ENCODE assay signal across 20 cellular contexts in the genomic region with DNA sequence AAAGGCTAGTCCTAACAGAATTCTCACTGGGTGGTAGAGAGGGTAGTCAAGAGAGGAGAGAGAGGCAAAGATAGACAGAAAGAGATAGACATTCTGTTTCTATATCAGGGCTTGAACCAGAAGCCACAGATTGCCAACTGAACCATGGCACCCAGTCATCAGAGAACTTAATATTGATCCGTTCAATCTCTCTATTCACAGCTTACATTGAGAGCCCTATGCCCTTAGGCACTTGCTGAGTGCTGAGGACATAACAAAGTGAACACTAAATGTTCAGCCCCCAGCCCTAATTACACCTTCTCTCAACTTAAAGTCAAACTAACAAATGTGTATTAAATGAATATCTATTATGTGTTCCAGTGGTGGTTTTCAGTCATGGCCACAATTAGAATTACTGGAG.
A peak's percentile ranks its signal among the peaks of the same experiment; 100 is the strongest.
DNase-seq lines count a peak whose midpoint lies in the region; ATAC-seq and TF ChIP-seq lines count a peak whose summit lies in the region.
"Had no signal": no experiment of that assay in that cellular context is flagged by ENCODE, and none has a peak within 500 bp of the region (broad histone marks: within the 10 kb centered on the region; RNA-seq: fewer than 3 reads in every experiment).

No MANE protein-coding gene starts in this region.

- no peak for TF ChIP-seq CTCF in GM23338 (conservative IDR thresholded peaks at IDR 0.05; ENCODE audit: low read depth in 2 of 2)

- H3K27me3 Mint-ChIP-seq in GM23338 (ENCODE audit: insufficient read depth, low read depth, poor library complexity), result no peaks in the 10 kb centered on the region
- H3K27me3 Mint-ChIP-seq: CD4-positive, alpha-beta memory T cell had no signal

- ATAC-seq in GM23338 (no peak), left lobe of liver (peak; percentile 71), GM21381 (IDR thresholded peaks at IDR 0.05; ENCODE audit: unreplicated experiment) (no peak), HG03025 (IDR thresholded peaks at IDR 0.05; ENCODE audit: low FRiP score, unreplicated experiment) (no peak)
- ATAC-seq: GM12878 had no signal

- no peak overlapping the region for H3K4me3 ChIP-seq in GM23338
- H3K4me3 ChIP-seq: GM12878 had no signal

- no peaks in the 10 kb centered on the region for H3F3A ChIP-seq in GM23338 (replicated peaks; ENCODE audit: low read depth)

- no peak overlapping the region for H3K4me3 Mint-ChIP-seq in GM23338
- H3K4me3 Mint-ChIP-seq: CD4-positive, alpha-beta memory T cell had no signal

- H3K4me1 Mint-ChIP-seq in GM23338, result peaks cover 14% of the 10 kb centered on the region
- H3K4me1 Mint-ChIP-seq: CD4-positive, alpha-beta memory T cell had no signal

- 0 out of 2 replicates have a peak overlapping the region, but pooled peaks have one; percentile 13 for H3K27ac Mint-ChIP-seq in GM23338
- H3K27ac Mint-ChIP-seq: CD4-positive, alpha-beta memory T cell had no signal

- no peak for DNase-seq in GM23338 (ENCODE audit: low spot score)
- DNase-seq in NCI-H146 (lab: John Stamatoyannopoulos, UW), result peak; percentile 44
- peak; percentile 24 for DNase-seq in NCI-H345 treated with DMSO at 0.1 percent for 48 hours (lab: John Stamatoyannopoulos, UW; ENCODE audit: unreplicated experiment)
- DNase-seq in left lobe of liver (ENCODE audit: low spot score), result no peak
- no peak for DNase-seq in occipital lobe (lab: John Stamatoyannopoulos, UW)
- no peak for DNase-seq in stimulated activated CD4-positive, alpha-beta T cell treated with anti-CD3 and anti-CD28 coated beads, Interleukin-15, amount 100 ng/mL, for 24 hours
- DNase-seq: 8988T; C1 segment of cervical spinal cord; Caco-2; CD4-positive, alpha-beta memory T cell; DMS 273 treated with DMSO at 0.1 percent for 48 hours; DMS79; EL; GDM1; GOT3; H7; HCEC 1CT had no signal

- H2AFZ ChIP-seq in GM23338, result no peak overlapping the region

- H3K36me3 Mint-ChIP-seq in GM23338 (ENCODE audit: low read depth), result peaks cover 20% of the 10 kb centered on the region

- no peak overlapping the region for H3K27ac ChIP-seq in GM23338 (ENCODE audit: low read depth)

- no peaks in the 10 kb centered on the region for H3K36me3 ChIP-seq in GM23338 (ENCODE audit: insufficient read depth)

- no peaks in the 10 kb centered on the region for H3K27me3 ChIP-seq in GM23338 (ENCODE audit: insufficient read depth)

- peaks cover 20% of the 10 kb centered on the region for H3K9me3 Mint-ChIP-seq in GM23338

- peaks cover 26% of the 10 kb centered on the region for H3K4me1 ChIP-seq in GM23338 (ENCODE audit: insufficient read depth)

- H3K79me2 ChIP-seq in GM23338 (replicated peaks; ENCODE audit: insufficient read depth), result peaks cover 12% of the 10 kb centered on the region

- H4K20me1 ChIP-seq in GM23338 (replicated peaks; ENCODE audit: insufficient read depth), result no peaks in the 10 kb centered on the region

- H3K4me2 ChIP-seq in GM23338, result no peak overlapping the region

- no peaks in the 10 kb centered on the region; the same call in 1 of the 2 replicates for H3K9me2 ChIP-seq in GM23338 (ENCODE audit: insufficient read depth)

TF ChIP-seq in GM23338, 12 proteins besides CTCF, POLR2A, EP300 and RAD21 (continues in another document):
- TF ChIP-seq, protein P1, sequence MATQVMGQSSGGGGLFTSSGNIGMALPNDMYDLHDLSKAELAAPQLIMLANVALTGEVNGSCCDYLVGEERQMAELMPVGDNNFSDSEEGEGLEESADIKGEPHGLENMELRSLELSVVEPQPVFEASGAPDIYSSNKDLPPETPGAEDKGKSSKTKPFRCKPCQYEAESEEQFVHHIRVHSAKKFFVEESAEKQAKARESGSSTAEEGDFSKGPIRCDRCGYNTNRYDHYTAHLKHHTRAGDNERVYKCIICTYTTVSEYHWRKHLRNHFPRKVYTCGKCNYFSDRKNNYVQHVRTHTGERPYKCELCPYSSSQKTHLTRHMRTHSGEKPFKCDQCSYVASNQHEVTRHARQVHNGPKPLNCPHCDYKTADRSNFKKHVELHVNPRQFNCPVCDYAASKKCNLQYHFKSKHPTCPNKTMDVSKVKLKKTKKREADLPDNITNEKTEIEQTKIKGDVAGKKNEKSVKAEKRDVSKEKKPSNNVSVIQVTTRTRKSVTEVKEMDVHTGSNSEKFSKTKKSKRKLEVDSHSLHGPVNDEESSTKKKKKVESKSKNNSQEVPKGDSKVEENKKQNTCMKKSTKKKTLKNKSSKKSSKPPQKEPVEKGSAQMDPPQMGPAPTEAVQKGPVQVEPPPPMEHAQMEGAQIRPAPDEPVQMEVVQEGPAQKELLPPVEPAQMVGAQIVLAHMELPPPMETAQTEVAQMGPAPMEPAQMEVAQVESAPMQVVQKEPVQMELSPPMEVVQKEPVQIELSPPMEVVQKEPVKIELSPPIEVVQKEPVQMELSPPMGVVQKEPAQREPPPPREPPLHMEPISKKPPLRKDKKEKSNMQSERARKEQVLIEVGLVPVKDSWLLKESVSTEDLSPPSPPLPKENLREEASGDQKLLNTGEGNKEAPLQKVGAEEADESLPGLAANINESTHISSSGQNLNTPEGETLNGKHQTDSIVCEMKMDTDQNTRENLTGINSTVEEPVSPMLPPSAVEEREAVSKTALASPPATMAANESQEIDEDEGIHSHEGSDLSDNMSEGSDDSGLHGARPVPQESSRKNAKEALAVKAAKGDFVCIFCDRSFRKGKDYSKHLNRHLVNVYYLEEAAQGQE (IDR thresholded peaks at IDR 0.05; ENCODE audit: unreplicated experiment), result no peak
- TF ChIP-seq, protein P2, sequence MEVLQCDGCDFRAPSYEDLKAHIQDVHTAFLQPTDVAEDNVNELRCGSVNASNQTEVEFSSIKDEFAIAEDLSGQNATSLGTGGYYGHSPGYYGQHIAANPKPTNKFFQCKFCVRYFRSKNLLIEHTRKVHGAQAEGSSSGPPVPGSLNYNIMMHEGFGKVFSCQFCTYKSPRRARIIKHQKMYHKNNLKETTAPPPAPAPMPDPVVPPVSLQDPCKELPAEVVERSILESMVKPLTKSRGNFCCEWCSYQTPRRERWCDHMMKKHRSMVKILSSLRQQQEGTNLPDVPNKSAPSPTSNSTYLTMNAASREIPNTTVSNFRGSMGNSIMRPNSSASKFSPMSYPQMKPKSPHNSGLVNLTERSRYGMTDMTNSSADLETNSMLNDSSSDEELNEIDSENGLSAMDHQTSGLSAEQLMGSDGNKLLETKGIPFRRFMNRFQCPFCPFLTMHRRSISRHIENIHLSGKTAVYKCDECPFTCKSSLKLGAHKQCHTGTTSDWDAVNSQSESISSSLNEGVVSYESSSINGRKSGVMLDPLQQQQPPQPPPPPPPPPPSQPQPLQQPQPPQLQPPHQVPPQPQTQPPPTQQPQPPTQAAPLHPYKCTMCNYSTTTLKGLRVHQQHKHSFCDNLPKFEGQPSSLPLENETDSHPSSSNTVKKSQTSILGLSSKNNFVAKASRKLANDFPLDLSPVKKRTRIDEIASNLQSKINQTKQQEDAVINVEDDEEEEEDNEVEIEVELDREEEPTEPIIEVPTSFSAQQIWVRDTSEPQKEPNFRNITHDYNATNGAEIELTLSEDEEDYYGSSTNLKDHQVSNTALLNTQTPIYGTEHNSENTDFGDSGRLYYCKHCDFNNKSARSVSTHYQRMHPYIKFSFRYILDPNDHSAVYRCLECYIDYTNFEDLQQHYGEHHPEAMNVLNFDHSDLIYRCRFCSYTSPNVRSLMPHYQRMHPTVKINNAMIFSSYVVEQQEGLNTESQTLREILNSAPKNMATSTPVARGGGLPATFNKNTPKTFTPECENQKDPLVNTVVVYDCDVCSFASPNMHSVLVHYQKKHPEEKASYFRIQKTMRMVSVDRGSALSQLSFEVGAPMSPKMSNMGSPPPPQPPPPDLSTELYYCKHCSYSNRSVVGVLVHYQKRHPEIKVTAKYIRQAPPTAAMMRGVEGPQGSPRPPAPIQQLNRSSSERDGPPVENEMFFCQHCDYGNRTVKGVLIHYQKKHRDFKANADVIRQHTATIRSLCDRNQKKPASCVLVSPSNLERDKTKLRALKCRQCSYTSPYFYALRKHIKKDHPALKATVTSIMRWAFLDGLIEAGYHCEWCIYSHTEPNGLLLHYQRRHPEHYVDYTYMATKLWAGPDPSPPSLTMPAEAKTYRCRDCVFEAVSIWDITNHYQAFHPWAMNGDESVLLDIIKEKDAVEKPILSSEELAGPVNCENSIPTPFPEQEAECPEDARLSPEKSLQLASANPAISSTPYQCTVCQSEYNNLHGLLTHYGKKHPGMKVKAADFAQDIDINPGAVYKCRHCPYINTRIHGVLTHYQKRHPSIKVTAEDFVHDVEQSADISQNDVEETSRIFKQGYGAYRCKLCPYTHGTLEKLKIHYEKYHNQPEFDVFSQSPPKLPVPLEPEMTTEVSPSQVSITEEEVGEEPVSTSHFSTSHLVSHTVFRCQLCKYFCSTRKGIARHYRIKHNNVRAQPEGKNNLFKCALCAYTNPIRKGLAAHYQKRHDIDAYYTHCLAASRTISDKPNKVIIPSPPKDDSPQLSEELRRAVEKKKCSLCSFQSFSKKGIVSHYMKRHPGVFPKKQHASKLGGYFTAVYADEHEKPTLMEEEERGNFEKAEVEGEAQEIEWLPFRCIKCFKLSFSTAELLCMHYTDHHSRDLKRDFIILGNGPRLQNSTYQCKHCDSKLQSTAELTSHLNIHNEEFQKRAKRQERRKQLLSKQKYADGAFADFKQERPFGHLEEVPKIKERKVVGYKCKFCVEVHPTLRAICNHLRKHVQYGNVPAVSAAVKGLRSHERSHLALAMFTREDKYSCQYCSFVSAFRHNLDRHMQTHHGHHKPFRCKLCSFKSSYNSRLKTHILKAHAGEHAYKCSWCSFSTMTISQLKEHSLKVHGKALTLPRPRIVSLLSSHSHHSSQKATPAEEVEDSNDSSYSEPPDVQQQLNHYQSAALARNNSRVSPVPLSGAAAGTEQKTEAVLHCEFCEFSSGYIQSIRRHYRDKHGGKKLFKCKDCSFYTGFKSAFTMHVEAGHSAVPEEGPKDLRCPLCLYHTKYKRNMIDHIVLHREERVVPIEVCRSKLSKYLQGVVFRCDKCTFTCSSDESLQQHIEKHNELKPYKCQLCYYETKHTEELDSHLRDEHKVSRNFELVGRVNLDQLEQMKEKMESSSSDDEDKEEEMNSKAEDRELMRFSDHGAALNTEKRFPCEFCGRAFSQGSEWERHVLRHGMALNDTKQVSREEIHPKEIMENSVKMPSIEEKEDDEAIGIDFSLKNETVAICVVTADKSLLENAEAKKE (CRISPR knock-in tag; IDR thresholded peaks at IDR 0.05), result no peak
- no peak for TF ChIP-seq NANOG (IDR thresholded peaks at IDR 0.05; ENCODE audit: borderline replicate concordance)
- no peak for TF ChIP-seq ZNF331 (CRISPR knock-in tag; IDR thresholded peaks at IDR 0.05; ENCODE audit: low read depth)
- no peak for TF ChIP-seq JUNB (IDR thresholded peaks at IDR 0.05; ENCODE audit: unreplicated experiment)
- no peak for TF ChIP-seq STAT1 (IDR thresholded peaks at IDR 0.05; ENCODE audit: unreplicated experiment)
- TF ChIP-seq CREB1 (CRISPR knock-in tag; IDR thresholded peaks at IDR 0.05; ENCODE audit: low read depth), result no peak
- no peak for TF ChIP-seq EZH2phosphoT487 (IDR thresholded peaks at IDR 0.05; ENCODE audit: unreplicated experiment)
- TF ChIP-seq EZH2 (IDR thresholded peaks at IDR 0.05; ENCODE audit: low read depth, unreplicated experiment), result no peak

Comparison
In these comparisons a context has a peak if more than half of its experiments do, and no peak if none do; other contexts are left out.
1. DNase-seq: peak in NCI-H146 (single experiment) and NCI-H345 treated with DMSO at 0.1 percent for 48 hours (single experiment); none in GM23338 (single experiment), left lobe of liver (single experiment), occipital lobe (single experiment) and stimulated activated CD4-positive, alpha-beta T cell treated with anti-CD3 and anti-CD28 coated beads, Interleukin-15, amount 100 ng/mL, for 24 hours (single experiment).